Comparison of ENCODE assay signal across 1 cellular context in genomic region chr10:79238606-79239005, GRCh38.
TF ChIP-seq lines count a peak whose summit lies in the region.

No MANE protein-coding gene starts in this region.

TF ChIP-seq in H1, 55 proteins besides CTCF, POLR2A, EP300 and RAD21 (continued from another document):
- no peak for TF ChIP-seq EZH2 (IDR thresholded peaks at IDR 0.05; ENCODE audit: low read depth, low read length, severe bottlenecking)
TF ChIP-seq in H1: peak in this region for 0.
